In genomic region chr2:28063492-28063962, GRCh38 we compare ENCODE assay signal across 28 cellular contexts.
DNase-seq lines count a peak whose midpoint lies in the region; ATAC-seq and TF ChIP-seq lines count a peak whose summit lies in the region.
"Had no signal": no experiment of that assay in that cellular context is flagged by ENCODE, and none has a peak within 500 bp of the region (broad histone marks: within the 10 kb centered on the region; RNA-seq: fewer than 3 reads in every experiment).

No MANE protein-coding gene starts in this region.

- peak; percentile 69 for ATAC-seq in PC-3
- ATAC-seq in GM19351 (IDR thresholded peaks at IDR 0.05; ENCODE audit: unreplicated experiment): no peak
- ATAC-seq: gastroesophageal sphincter, pancreas had no signal

- H3K4me3 ChIP-seq in ACC112 (ENCODE audit: low read depth, low read length): no peak overlapping the region
- no peak overlapping the region for H3K4me3 ChIP-seq in PC-3 (ENCODE audit: low read length)
- H3K4me3 ChIP-seq in endodermal cell (ENCODE audit: low read length): no peak overlapping the region
- H3K4me3 ChIP-seq: gastroesophageal sphincter, pancreas, right atrium auricular region, tibial nerve had no signal

- H3K27me3 Mint-ChIP-seq in Calu3 (ENCODE audit: unreplicated experiment): no peaks in the 10 kb centered on the region
- H3K27me3 Mint-ChIP-seq in endodermal cell (ENCODE audit: insufficient read depth): no peaks in the 10 kb centered on the region
- H3K27me3 Mint-ChIP-seq: CD4-positive, alpha-beta memory T cell; stimulated activated naive CD8-positive, alpha-beta T cell treated with anti-CD3 and anti-CD28 coated beads, Interleukin-15, Interleukin-2, amounts not matched to agents 100 ng/mL and 50 ng/mL, for 24 hours had no signal

- no peak overlapping the region for H3K4me2 ChIP-seq in PC-3 (ENCODE audit: low read length)

- TF ChIP-seq CTCF in PC-3 (conservative IDR thresholded peaks at IDR 0.05; ENCODE audit: low read depth, low read length) (no peak), Calu3 (IDR thresholded peaks at IDR 0.05; ENCODE audit: unreplicated experiment) (no peak), endodermal cell (conservative IDR thresholded peaks at IDR 0.05) (no peak)

- POLR2A ChIA-PET in PC-3 (lab: Charles Lee; ENCODE audit: unreplicated experiment): no interaction called here

- H3K27ac Mint-ChIP-seq in Calu3 (ENCODE audit: unreplicated experiment) (no peak overlapping the region), endodermal cell (no peak overlapping the region)
- H3K27ac Mint-ChIP-seq: nephron; stimulated activated naive CD8-positive, alpha-beta T cell treated with anti-CD3 and anti-CD28 coated beads, Interleukin-15, Interleukin-2, amounts not matched to agents 100 ng/mL and 50 ng/mL, for 24 hours had no signal

- CTCF ChIA-PET in PC-3 (lab: Charles Lee) (no interaction called here), Calu3 (lab: Charles Lee) (interaction anchor here (0.8 kb wide), 1 partner anchor 8 kb away, joined by 5 read pairs; no protein-coding TSS in a partner anchor)

- H3K27me3 ChIP-seq in ACC112 (ENCODE audit: insufficient read depth, low read length) (no peaks in the 10 kb centered on the region), PC-3 (ENCODE audit: low read length) (no peaks in the 10 kb centered on the region), endodermal cell (ENCODE audit: control insufficient read depth, insufficient read depth, low read length, poor library complexity, severe bottlenecking) (no peaks in the 10 kb centered on the region)
- H3K27me3 ChIP-seq: gastroesophageal sphincter, pancreas, right atrium auricular region, tibial nerve had no signal

- H3K4me1 ChIP-seq in ACC112 (ENCODE audit: control insufficient read depth, insufficient read depth, low read length, unreplicated experiment) (peaks cover 11% of the 10 kb centered on the region), PC-3 (ENCODE audit: insufficient read depth, low read length) (peaks cover 21% of the 10 kb centered on the region), endodermal cell (ENCODE audit: control insufficient read depth, insufficient read depth, low read length) (no peaks in the 10 kb centered on the region)
- H3K4me1 ChIP-seq: gastroesophageal sphincter, pancreas, right atrium auricular region, tibial nerve had no signal

- no peaks in the 10 kb centered on the region for H4K20me1 ChIP-seq in PC-3 (ENCODE audit: low read length)

- DNase-seq in AG20443 (ENCODE audit: low spot score) (peak; percentile 30), PC-3 (peak; percentile 15), iris pigment epithelial cell (ENCODE audit: low read depth) (peak; percentile 22), Calu3 (no peak), amniotic stem cell (lab: John Stamatoyannopoulos, UW) (no peak), endodermal cell (no peak)
- DNase-seq: activated CD4-positive, CD25-positive, alpha-beta regulatory T cell treated with anti-CD3 and anti-CD28 coated beads, Interleukin-2, amount 50 U/mL, for 72 hours; AML-193; CD4-positive, alpha-beta memory T cell; DMS 273 treated with DMSO at 0.1 percent for 48 hours; effector CD8-positive, alpha-beta T cell; islet precursor cell; KG1; NCI-H1694 treated with DMSO at 0.1 percent for 48 hours; NCI-H2171 treated with DMSO at 0.1 percent for 48 hours; NCI-H524; NK-92 treated with Interleukin-12 subunit alpha and Interleukin-12 subunit beta, amount 100 ng/mL, for 24 hours; pancreas; SHP77 treated with DMSO at 0.1 percent for 48 hours; stimulated activated CD4-positive, alpha-beta T cell treated with anti-CD3 and anti-CD28 coated beads, Interleukin-12 subunit alpha, Interleukin-12 subunit beta, amount 100 ng/mL, for 4 hours; stimulated activated CD4-positive, alpha-beta T cell treated with anti-CD3 and anti-CD28 coated beads, Interleukin-4, amount 100 ng/mL, for 4 hours had no signal

- no peaks in the 10 kb centered on the region for H3F3A ChIP-seq in PC-3 (ENCODE audit: low read length, unreplicated experiment)

- H3K36me3 Mint-ChIP-seq in Calu3 (ENCODE audit: insufficient read depth, unreplicated experiment): no peaks in the 10 kb centered on the region
- no peaks in the 10 kb centered on the region for H3K36me3 Mint-ChIP-seq in endodermal cell (ENCODE audit: low read depth)

- H3K4me3 Mint-ChIP-seq in Calu3 (ENCODE audit: low read depth, unreplicated experiment) (no peak overlapping the region), endodermal cell (no peak overlapping the region)
- H3K4me3 Mint-ChIP-seq: CD4-positive, alpha-beta memory T cell; nephron; stimulated activated naive CD8-positive, alpha-beta T cell treated with anti-CD3 and anti-CD28 coated beads, Interleukin-15, Interleukin-2, amounts not matched to agents 100 ng/mL and 50 ng/mL, for 24 hours had no signal

- no peaks in the 10 kb centered on the region for H3K9me3 Mint-ChIP-seq in Calu3 (ENCODE audit: low read depth, unreplicated experiment)
- H3K9me3 Mint-ChIP-seq in endodermal cell: peaks cover 3% of the 10 kb centered on the region
- H3K9me3 Mint-ChIP-seq: CD4-positive, alpha-beta memory T cell; stimulated activated naive CD8-positive, alpha-beta T cell treated with anti-CD3 and anti-CD28 coated beads, Interleukin-15, Interleukin-2, amounts not matched to agents 100 ng/mL and 50 ng/mL, for 24 hours had no signal

- no peaks in the 10 kb centered on the region for H3K36me3 ChIP-seq in ACC112 (ENCODE audit: insufficient read depth, low read length)
- no peaks in the 10 kb centered on the region for H3K36me3 ChIP-seq in PC-3 (ENCODE audit: low read depth, low read length)
- H3K36me3 ChIP-seq in endodermal cell (ENCODE audit: control insufficient read depth, insufficient read depth, low read length): no peaks in the 10 kb centered on the region
- H3K36me3 ChIP-seq: pancreas, right atrium auricular region had no signal

- no peaks in the 10 kb centered on the region for H3K9me3 ChIP-seq in PC-3 (ENCODE audit: low read length)
- no peaks in the 10 kb centered on the region for H3K9me3 ChIP-seq in endodermal cell (ENCODE audit: control insufficient read depth, low read length)
- H3K9me3 ChIP-seq: gastroesophageal sphincter, pancreas, right atrium auricular region, tibial nerve had no signal

- peak overlapping the region; percentile 1 for H3K27ac ChIP-seq in ACC112 (ENCODE audit: low read depth, low read length)
- H3K27ac ChIP-seq in PC-3 (ENCODE audit: low read length): no peak overlapping the region
- no peak overlapping the region for H3K27ac ChIP-seq in endodermal cell (ENCODE audit: low read depth, low read length)
- H3K27ac ChIP-seq: gastroesophageal sphincter, pancreas, right atrium auricular region, tibial nerve had no signal

- intact Hi-C loops in PC-3 (cut with micrococcal nuclease): no loop called here
- intact Hi-C loops in Calu3 (cut with micrococcal nuclease; ENCODE audit: unreplicated experiment): no loop called here

- H3K4me1 Mint-ChIP-seq in Calu3 (ENCODE audit: low read depth, unreplicated experiment) (peaks cover 9% of the 10 kb centered on the region), endodermal cell (no peaks in the 10 kb centered on the region)

- no peaks in the 10 kb centered on the region for H3K9me2 ChIP-seq in PC-3 (replicated peaks; ENCODE audit: low read length)

- H3K9ac ChIP-seq in PC-3 (ENCODE audit: low read length) (no peak overlapping the region), endodermal cell (ENCODE audit: extremely low read depth, low read length, poor library complexity, severe bottlenecking) (no peak overlapping the region)

- BruUV-seq in PC-3 (replicated peaks; lab: Mats Ljungman, UMichigan) (no TSS peak), Calu3 (replicated peaks; lab: Mats Ljungman, UMichigan) (no TSS peak)

- H3K79me2 ChIP-seq in ACC112 (ENCODE audit: control insufficient read depth, insufficient read depth, low read length, unreplicated experiment): no peaks in the 10 kb centered on the region
- no peaks in the 10 kb centered on the region for H3K79me2 ChIP-seq in PC-3 (ENCODE audit: low read length)

- H2AFZ ChIP-seq in ACC112 (ENCODE audit: low read length, unreplicated experiment): no peak overlapping the region
- H2AFZ ChIP-seq in PC-3 (ENCODE audit: low read length): no peak overlapping the region

Comparison
In these comparisons a context has a peak if more than half of its experiments do, and no peak if none do; other contexts are left out.
1. DNase-seq: peak in AG20443 (single experiment), PC-3 (single experiment) and iris pigment epithelial cell (single experiment); none in Calu3 (single experiment), amniotic stem cell (single experiment) and endodermal cell (single experiment).